34 cellular contexts compared by ENCODE assay signal in genomic region chr6:92243315-92243714, GRCh38.
"Had no signal": no experiment of that assay in that cellular context is flagged by ENCODE, and none has a peak within 500 bp of the region (broad histone marks: within the 10 kb centered on the region; RNA-seq: fewer than 3 reads in every experiment).

No MANE protein-coding gene starts in this region.

- DNase-seq: Karpas-422, Kasumi-1, MG63, MM.1S, MV-4-11, NCI-H1048, NCI-H1092, NCI-H1092 treated with DMSO at 0.1 percent for 48 hours, NCI-H1105, NCI-H1105 treated with DMSO at 0.1 percent for 48 hours, NCI-H1417, NCI-H1417 treated with DMSO at 0.1 percent for 48 hours, NCI-H1436, NCI-H1436 treated with DMSO at 0.1 percent for 48 hours, NCI-H146, NCI-H1694, NCI-H1694 treated with DMSO at 0.1 percent for 48 hours, NCI-H187, NCI-H187 treated with DMSO at 0.1 percent for 48 hours, NCI-H1930, NCI-H2029, NCI-H2029 treated with DMSO at 0.1 percent for 48 hours, NCI-H2081, NCI-H2081 treated with DMSO at 0.1 percent for 48 hours, NCI-H2107, NCI-H2171, NCI-H2171 treated with DMSO at 0.1 percent for 48 hours, NCI-H2227 treated with DMSO at 0.1 percent for 48 hours, NCI-H226, NCI-H345, NCI-H446, NCI-H446 treated with DMSO at 0.1 percent for 48 hours, NCI-H510A, NCI-H510A treated with DMSO at 0.1 percent for 48 hours had no signal

- H3K36me3 ChIP-seq: MG63 had no signal

- H3K9me3 ChIP-seq: MG63 had no signal

- H3K4me3 ChIP-seq: MG63 had no signal

- H3K27me3 ChIP-seq: MG63 had no signal
